ENCODE assay signal across 9 cellular contexts in genomic region chr9:131529597-131530545, GRCh38. TPM values are rescaled to one million over a fixed set of nuclear protein-coding genes. Genes with fewer than 3 reads are reported as not detected.
DNase-seq lines count a peak whose midpoint lies in the region; ATAC-seq and TF ChIP-seq lines count a peak whose summit lies in the region.
"Had no signal": no experiment of that assay in that cellular context is flagged by ENCODE, and none has a peak within 500 bp of the region (broad histone marks: within the 10 kb centered on the region; RNA-seq: fewer than 3 reads in every experiment).

No MANE protein-coding gene starts in this region.

- DNase-seq in activated T-cell treated with anti-CD3 and anti-CD28 coated beads, Interleukin-2, amount 50 U/mL, for 72 hours: no peak
- no peak for DNase-seq in activated T-cell treated with anti-CD3 and anti-CD28 coated beads, Interleukin-2, amount 50 U/mL, for 48 hours
- no peak for DNase-seq in adrenal gland
- DNase-seq in right lobe of liver: peak; percentile 67 to 87 (median 85)
- no peak for DNase-seq in thyroid gland
- no peak for DNase-seq in iPS-NIHi7 (ENCODE audit: extremely low spot score)
- DNase-seq: NCI-H226 had no signal

- ATAC-seq in activated T-cell treated with anti-CD3 and anti-CD28 coated beads, Interleukin-2, amount 50 U/mL, for 72 hours (replicated peaks in 1 of 2): no peak
- ATAC-seq in right lobe of liver (peak; percentile 67 to 76 (median 70)), GM19397 (IDR thresholded peaks at IDR 0.05; ENCODE audit: unreplicated experiment) (no peak), GM21367 (IDR thresholded peaks at IDR 0.05; ENCODE audit: unreplicated experiment) (no peak)

- H3K36me3 ChIP-seq in adrenal gland (replicated peaks in 1 of 2) (peaks cover 0 to 44% of the 10 kb centered on the region in 2 donors), right lobe of liver (peaks cover 0 to 43% (median 25%) of the 10 kb centered on the region in 4 donors), thyroid gland (peaks cover 30 to 31% of the 10 kb centered on the region in 2 donors)

- no peaks in the 10 kb centered on the region for H3K9me3 ChIP-seq in adrenal gland (replicated peaks in 1 of 3)
- no peaks in the 10 kb centered on the region for H3K9me3 ChIP-seq in right lobe of liver
- H3K9me3 ChIP-seq in thyroid gland: no peaks in the 10 kb centered on the region

- H3K27ac ChIP-seq in adrenal gland (peak overlapping the region in 1 of 5 donors; percentile 86), right lobe of liver (peak overlapping the region; percentile 70 to 86 (median 70)), thyroid gland (peak overlapping the region in 2 of 3 donors; percentile 70 to 89)

- no peak for TF ChIP-seq CTCF in adrenal gland (IDR thresholded peaks at IDR 0.05)
- TF ChIP-seq CTCF in right lobe of liver (IDR thresholded peaks at IDR 0.05): no peak
- TF ChIP-seq CTCF in thyroid gland (IDR thresholded peaks at IDR 0.05): no peak

- H3K27me3 ChIP-seq in adrenal gland: no peaks in the 10 kb centered on the region
- H3K27me3 ChIP-seq in right lobe of liver: no peaks in the 10 kb centered on the region
- H3K27me3 ChIP-seq in thyroid gland: no peaks in the 10 kb centered on the region

- H3K4me1 Mint-ChIP-seq in activated T-cell treated with anti-CD3 and anti-CD28 coated beads, Interleukin-2, amount 50 U/mL, for 72 hours (ENCODE audit: low read depth): peaks cover 20% of the 10 kb centered on the region

- WGBS in adrenal gland, 4 donors: 56 to 70% (median 63%) methylated on average over 9 to 24 of the region's 24 CpGs
- 29% methylated on average over 3 of the region's 24 CpGs for WGBS in right lobe of liver (ENCODE audit: insufficient coverage, low coverage, low lambda C conversion rate, missing lambda C conversion rate)
- WGBS in thyroid gland, 2 donors: 61 to 72% methylated on average over 10 to 24 of the region's 24 CpGs

- H3K4me3 ChIP-seq in adrenal gland: peak overlapping the region in 3 of 4 donors; percentile 85 to 94 (median 86)
- H3K4me3 ChIP-seq in right lobe of liver: peak overlapping the region; percentile 97 to 100 (median 99)
- peak overlapping the region in 2 of 3 donors; percentile 91 to 98 for H3K4me3 ChIP-seq in thyroid gland (replicated peaks in 1 of 3)

- no peaks in the 10 kb centered on the region for H3K27me3 Mint-ChIP-seq in activated T-cell treated with anti-CD3 and anti-CD28 coated beads, Interleukin-2, amount 50 U/mL, for 72 hours (ENCODE audit: low read depth)

- H3K27ac Mint-ChIP-seq in activated T-cell treated with anti-CD3 and anti-CD28 coated beads, Interleukin-2, amount 50 U/mL, for 72 hours: no peak overlapping the region

- TF ChIP-seq POLR2A in adrenal gland (IDR thresholded peaks at IDR 0.05) (no peak), right lobe of liver (IDR thresholded peaks at IDR 0.05) (peak; percentile 9), thyroid gland (IDR thresholded peaks at IDR 0.05) (no peak)

- no peaks in the 10 kb centered on the region for H3K9me3 Mint-ChIP-seq in activated T-cell treated with anti-CD3 and anti-CD28 coated beads, Interleukin-2, amount 50 U/mL, for 72 hours

- H3K4me1 ChIP-seq in adrenal gland (replicated peaks in 1 of 2) (peaks cover 10 to 15% of the 10 kb centered on the region in 2 donors), right lobe of liver (peaks cover 0 to 19% (median 7%) of the 10 kb centered on the region in 4 donors), thyroid gland (peaks cover 13 to 14% of the 10 kb centered on the region in 2 donors)

- H3K36me3 Mint-ChIP-seq in activated T-cell treated with anti-CD3 and anti-CD28 coated beads, Interleukin-2, amount 50 U/mL, for 72 hours (ENCODE audit: insufficient read depth in 2 of 2): peaks cover 0 to 2% of the 10 kb centered on the region in 2 donors

- H3K4me3 Mint-ChIP-seq in activated T-cell treated with anti-CD3 and anti-CD28 coated beads, Interleukin-2, amount 50 U/mL, for 72 hours: peak overlapping the region; percentile 84 to 89

- intact Hi-C loops in adrenal gland (cut with DNase I) (no loop called here), right lobe of liver (cut with DNase I) (no loop called here), thyroid gland (cut with DNase I) (no loop called here)

RNA-seq across cellular contexts. Expression of gene UCK1, which starts 1.2 kb away (rescaled TPM):
- total RNA-seq in activated T-cell treated with anti-CD3 and anti-CD28 coated beads, Interleukin-2, amount 50 U/mL, for 72 hours: 10 to 100 TPM; 19.2 to 29.7 TPM
- 10 to 100 TPM; 27.4 to 97.0 (median 34.7) TPM for total RNA-seq in adrenal gland
- 10 to 100 TPM; 17.9 to 63.9 (median 55.2) TPM for polyA plus RNA-seq in adrenal gland
- 10 to 100 TPM; 18.4 to 32.1 (median 27.8) TPM for total RNA-seq in right lobe of liver
- 10 to 100 TPM; 39.3 to 57.0 (median 49.3) TPM for total RNA-seq in thyroid gland

RNA-seq across cellular contexts. Expression of gene PRRT1B, which starts 15.5 kb away (rescaled TPM):
- total RNA-seq in activated T-cell treated with anti-CD3 and anti-CD28 coated beads, Interleukin-2, amount 50 U/mL, for 72 hours: not detected
- total RNA-seq in adrenal gland (not detected), right lobe of liver (1 to 10 TPM in 4 of 6 experiments, under 1 TPM in 2; 0.25 to 7.3 (median 2.4) TPM), thyroid gland (not detected)
- polyA plus RNA-seq in adrenal gland: not detected

RNA-seq across cellular contexts. Expression of gene POMT1, which starts 27.2 kb away (rescaled TPM):
- 10 to 100 TPM; 47.3 to 52.1 TPM for total RNA-seq in activated T-cell treated with anti-CD3 and anti-CD28 coated beads, Interleukin-2, amount 50 U/mL, for 72 hours
- total RNA-seq in adrenal gland (10 to 100 TPM; 21.3 to 47.5 (median 32.2) TPM), right lobe of liver (10 to 100 TPM; 14.3 to 17.7 (median 15.7) TPM), thyroid gland (10 to 100 TPM; 21.8 to 51.0 (median 33.9) TPM)
- 10 to 100 TPM; 10.1 to 60.9 (median 59.5) TPM for polyA plus RNA-seq in adrenal gland

Comparison
In these comparisons a context has a peak if more than half of its experiments do, and no peak if none do; other contexts are left out.
1. ATAC-seq: peak in right lobe of liver (4 of 4); none in activated T-cell treated with anti-CD3 and anti-CD28 coated beads, Interleukin-2, amount 50 U/mL, for 72 hours (0 of 2), GM19397 (single experiment) and GM21367 (single experiment).
2. DNase-seq: peak in right lobe of liver (3 of 3); none in activated T-cell treated with anti-CD3 and anti-CD28 coated beads, Interleukin-2, amount 50 U/mL, for 72 hours (0 of 2), activated T-cell treated with anti-CD3 and anti-CD28 coated beads, Interleukin-2, amount 50 U/mL, for 48 hours (0 of 2), adrenal gland (0 of 7), thyroid gland (0 of 2) and iPS-NIHi7 (single experiment).
3. Peak in every context shown above with its lines, with median percentiles within 50 percentile points of each other: H3K4me3 ChIP-seq.